In the genomic region with DNA sequence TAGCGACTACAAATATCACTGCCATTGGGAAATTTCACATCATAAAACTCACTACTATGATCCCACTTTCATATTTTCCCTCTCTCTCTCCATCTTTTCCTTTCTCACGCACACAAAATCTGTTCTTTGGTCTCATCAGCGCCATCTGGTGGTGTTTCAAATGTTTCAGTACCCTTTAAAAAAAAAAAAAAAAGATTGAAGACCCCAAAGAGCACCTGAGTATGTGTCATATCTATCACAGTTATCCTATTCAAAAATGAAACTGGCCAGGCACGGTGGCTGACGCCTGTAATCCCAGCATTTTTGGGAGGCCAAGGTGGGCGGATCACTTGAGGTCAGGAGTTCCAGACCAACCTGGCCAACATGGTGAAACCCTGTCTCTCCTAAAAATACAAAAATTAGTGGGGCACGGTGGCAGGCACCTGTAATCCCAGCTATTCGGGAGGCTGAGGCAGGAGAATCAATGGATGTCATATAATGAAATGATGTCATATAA, we compare ENCODE assay signal across 8 cellular contexts.
A peak's percentile ranks its signal among the peaks of the same experiment; 100 is the strongest.
DNase-seq lines count a peak whose midpoint lies in the region; ATAC-seq and TF ChIP-seq lines count a peak whose summit lies in the region.

No MANE protein-coding gene starts in this region.

- no peaks in the 10 kb centered on the region for H3K9me2 ChIP-seq in SK-N-SH

- no peak for ATAC-seq in GM21723 (IDR thresholded peaks at IDR 0.05; ENCODE audit: unreplicated experiment)

- H3K4me3 ChIP-seq in SK-N-SH (ENCODE audit: low read depth in 2 of 2, low read length in 1 of 2) (no peak overlapping the region), astrocyte of the spinal cord (ENCODE audit: low read depth, low read length) (no peak overlapping the region)

- no peaks in the 10 kb centered on the region for H3K79me2 ChIP-seq in SK-N-SH (ENCODE audit: insufficient read depth)

- POLR2A ChIA-PET in SK-N-SH (lab: Yijun Ruan, JAX), result no interaction called here

- no peak overlapping the region for H3K27ac ChIP-seq in SK-N-SH (ENCODE audit: low read depth in 2 of 2, low read length in 1 of 2)

- in situ Hi-C loops in G401 (cut with HindIII; ENCODE audit: low sequenced_read_pairs) (no loop called here), astrocyte of the spinal cord (cut with HindIII; ENCODE audit: low sequenced_read_pairs) (no loop called here)

- no peak for TF ChIP-seq EP300 in SK-N-SH (IDR thresholded peaks at IDR 0.05; ENCODE audit: borderline replicate concordance in 1 of 2, low read depth in 1 of 2, low read length in 1 of 2)

- 12% methylated on average over 8 of the region's 8 CpGs for WGBS in SK-N-SH (ENCODE audit: low lambda C conversion rate)

- H3K9ac ChIP-seq in SK-N-SH, result no peak overlapping the region

- H3K4me2 ChIP-seq in SK-N-SH, result no peak overlapping the region

- no peaks in the 10 kb centered on the region for H3K36me3 ChIP-seq in SK-N-SH (replicated peaks in 1 of 2; ENCODE audit: control insufficient read depth in 1 of 2, insufficient read depth in 2 of 2, low read length in 1 of 2)

- DNase-seq in G401 (ENCODE audit: low spot score) (peak; percentile 67), MV-4-11 (lab: John Stamatoyannopoulos, UW) (peak; percentile 14), SK-N-SH (peak; percentile 50), astrocyte of the spinal cord (ENCODE audit: low read depth, low spot score) (peak; percentile 66), iris pigment epithelial cell (ENCODE audit: low read depth) (peak; percentile 48), UCSD-AML1 (lab: John Stamatoyannopoulos, UW; ENCODE audit: unreplicated experiment) (no peak)
- DNase-seq in stimulated activated CD4-positive, alpha-beta T cell treated with anti-CD3 and anti-CD28 coated beads, Interleukin-4, amount 100 ng/mL, for 48 hours (ENCODE audit: low read depth in 2 of 2), result peak; percentile 28 to 35

- H4K20me1 ChIP-seq in SK-N-SH (ENCODE audit: insufficient read depth), result no peaks in the 10 kb centered on the region

- peaks cover 4 to 9% of the 10 kb centered on the region in 2 experiments; a peak in 3 of 4 replicates for H3K4me1 ChIP-seq in SK-N-SH (ENCODE audit: control insufficient read depth in 1 of 2, insufficient read depth in 2 of 2, low read depth in 1 of 2, low read length in 1 of 2)

- H3K27me3 ChIP-seq in SK-N-SH (ENCODE audit: insufficient read depth), result no peaks in the 10 kb centered on the region

- peaks cover 2% of the 10 kb centered on the region for H3F3A ChIP-seq in SK-N-SH (replicated peaks; ENCODE audit: insufficient read depth)

- CTCF ChIA-PET in SK-N-SH (lab: Yijun Ruan, JAX), result interaction anchor here (0.7 to 5.9 kb wide), 20 partner anchors 8 to 113 kb away, joined by 3 to 39 read pairs (median 4); a partner anchor contains a TSS

- H2AFZ ChIP-seq in SK-N-SH (ENCODE audit: low read depth), result no peak overlapping the region

- no peaks in the 10 kb centered on the region for H3K9me3 ChIP-seq in SK-N-SH

- peak; percentile 68 for TF ChIP-seq RAD21 in SK-N-SH (IDR thresholded peaks at IDR 0.05; ENCODE audit: low read length)

- TF ChIP-seq CTCF in SK-N-SH (IDR thresholded peaks at IDR 0.05), result peak; percentile 84
- TF ChIP-seq CTCF in astrocyte of the spinal cord (IDR thresholded peaks at IDR 0.05; ENCODE audit: low read depth, low read length), result peak; percentile 59

TF ChIP-seq in SK-N-SH, 30 proteins besides CTCF, POLR2A, EP300 and RAD21:
- no peak for TF ChIP-seq SIN3A (IDR thresholded peaks at IDR 0.05; ENCODE audit: borderline replicate concordance, low read depth, low read length)
- peak; percentile 62 for TF ChIP-seq SMC3 (IDR thresholded peaks at IDR 0.05; ENCODE audit: low read depth, low read length)
- no peak for TF ChIP-seq FOXJ3 (CRISPR knock-in tag; IDR thresholded peaks at IDR 0.05)
- no peak for TF ChIP-seq MEF2A (IDR thresholded peaks at IDR 0.05; ENCODE audit: borderline replicate concordance, low read depth)
